In genomic region chr1:206590025-206590834, GRCh38 we compare ENCODE assay signal across 8 cellular contexts.
DNase-seq lines count a peak whose midpoint lies in the region; ATAC-seq and TF ChIP-seq lines count a peak whose summit lies in the region.

No MANE protein-coding gene starts in this region.

- no peak overlapping the region for H3K27ac ChIP-seq in caudate nucleus (ENCODE audit: low read depth, low read length)

- POLR2A ChIA-PET in GM10248 (lab: Yijun Ruan, JAX), result no interaction called here

- TF ChIP-seq POLR2A in erythroblast (IDR thresholded peaks at IDR 0.05; ENCODE audit: low read length), result no peak

- DNase-seq in GM10248 (ENCODE audit: extremely low spot score), result peak; percentile 54
- DNase-seq in activated CD4-positive, CD25-positive, alpha-beta regulatory T cell (lab: John Stamatoyannopoulos, UW), result peak; percentile 22 to 37 (median 32)
- DNase-seq in erythroblast (lab: John Stamatoyannopoulos, UW), result peak; percentile 27 to 51
- DNase-seq in stimulated activated CD8-positive, alpha-beta memory T cell treated with anti-CD3 and anti-CD28 coated beads, Interleukin-4, amount 100 ng/mL, for 48 hours, result peak; percentile 71
- no peak for DNase-seq in caudate nucleus (lab: John Stamatoyannopoulos, UW)
- DNase-seq in NCI-H2171 treated with DMSO at 0.1 percent for 48 hours (lab: John Stamatoyannopoulos, UW), result no peak

- CTCF ChIA-PET in GM10248 (lab: Yijun Ruan, JAX), result interaction anchor here (1.2 to 2.6 kb wide), 4 partner anchors 10 to 111 kb away, joined by 3 to 14 read pairs (median 7); no protein-coding TSS in a partner anchor

- peak; percentile 41 for TF ChIP-seq CTCF in GM10248 (IDR thresholded peaks at IDR 0.05; ENCODE audit: control extremely low read depth, extremely low read depth, low read depth, missing control alignments)

- ATAC-seq in HG02759 (IDR thresholded peaks at IDR 0.05; ENCODE audit: unreplicated experiment) (peak; percentile 43), HG03175 (IDR thresholded peaks at IDR 0.05; ENCODE audit: unreplicated experiment) (no peak)

Comparison
In these comparisons a context has a peak if more than half of its experiments do, and no peak if none do; other contexts are left out.
1. DNase-seq: peak in GM10248 (single experiment), activated CD4-positive, CD25-positive, alpha-beta regulatory T cell (4 of 4), erythroblast (2 of 2) and stimulated activated CD8-positive, alpha-beta memory T cell treated with anti-CD3 and anti-CD28 coated beads, Interleukin-4, amount 100 ng/mL, for 48 hours (single experiment); none in caudate nucleus (0 of 61) and NCI-H2171 treated with DMSO at 0.1 percent for 48 hours (single experiment).